In genomic region chr15:43776101-43776717, GRCh38 we compare ENCODE assay signal across 1 cellular context.
TF ChIP-seq lines count a peak whose summit lies in the region.

No MANE protein-coding gene starts in this region.

TF ChIP-seq in HEK293, 187 proteins besides CTCF, POLR2A, EP300 and RAD21 (continued from another document and continues in another):
- TF ChIP-seq PRDM10 (tag by site-specific recombination; IDR thresholded peaks at IDR 0.05) = peak; percentile 82
- no peak for TF ChIP-seq ZNF10 (tag by site-specific recombination; IDR thresholded peaks at IDR 0.05)
- TF ChIP-seq ZBTB44 (tag by site-specific recombination; IDR thresholded peaks at IDR 0.05) = no peak
- no peak for TF ChIP-seq ZSCAN4 (tag by site-specific recombination; IDR thresholded peaks at IDR 0.05)
- TF ChIP-seq ZNF560 (tag by site-specific recombination; IDR thresholded peaks at IDR 0.05; ENCODE audit: borderline replicate concordance) = no peak
- TF ChIP-seq ZFHX2 (tag by site-specific recombination; conservative IDR thresholded peaks at IDR 0.05) = 0 out of 2 replicates have a peak, but pooled peaks have one; percentile 25
- no peak for TF ChIP-seq ZNF580 (tag by site-specific recombination; IDR thresholded peaks at IDR 0.05)
- TF ChIP-seq KLF7 (tag by site-specific recombination; IDR thresholded peaks at IDR 0.05; ENCODE audit: borderline replicate concordance) = no peak
- TF ChIP-seq ZNF501 (tag by site-specific recombination; IDR thresholded peaks at IDR 0.05) = 0 out of 2 replicates have a peak, but pooled peaks have one; percentile 21
- peak; percentile 83 for TF ChIP-seq ZNF76 (tag by site-specific recombination; IDR thresholded peaks at IDR 0.05; ENCODE audit: borderline replicate concordance, low read depth)
- TF ChIP-seq ZNF341 (tag by site-specific recombination; IDR thresholded peaks at IDR 0.05; ENCODE audit: low read depth) = peak; percentile 64
- TF ChIP-seq ZBTB10 (tag by site-specific recombination; IDR thresholded peaks at IDR 0.05) = no peak
- no peak for TF ChIP-seq ZNF202 (tag by site-specific recombination; IDR thresholded peaks at IDR 0.05; ENCODE audit: borderline replicate concordance)
- TF ChIP-seq ZNF510 (tag by site-specific recombination; IDR thresholded peaks at IDR 0.05; ENCODE audit: insufficient replicate concordance) = no peak
- 0 out of 2 replicates have a peak, but pooled peaks have one; percentile 9 for TF ChIP-seq ZXDB (tag by site-specific recombination; IDR thresholded peaks at IDR 0.05)
- peak; percentile 30 for TF ChIP-seq SP2 (tag by site-specific recombination; IDR thresholded peaks at IDR 0.05)
- 0 out of 2 replicates have a peak, but pooled peaks have one; percentile 9 for TF ChIP-seq ZNF629 (tag by site-specific recombination; IDR thresholded peaks at IDR 0.05)
- no peak for TF ChIP-seq ZNF513 (tag by site-specific recombination; IDR thresholded peaks at IDR 0.05)
- TF ChIP-seq KLF10 (tag by site-specific recombination; IDR thresholded peaks at IDR 0.05) = no peak; the same call in 1 of the 2 replicates
- TF ChIP-seq ZNF112 (tag by site-specific recombination; IDR thresholded peaks at IDR 0.05) = no peak
- peak; percentile 26; the same call in 1 of the 2 replicates for TF ChIP-seq EGR2 (tag by site-specific recombination; IDR thresholded peaks at IDR 0.05; ENCODE audit: low read depth)
- TF ChIP-seq ZNF639 (tag by site-specific recombination; IDR thresholded peaks at IDR 0.05) = no peak
- peak; percentile 34 for TF ChIP-seq ZNF600 (tag by site-specific recombination; IDR thresholded peaks at IDR 0.05)
- no peak for TF ChIP-seq ZNF311 (tag by site-specific recombination; IDR thresholded peaks at IDR 0.05; ENCODE audit: borderline replicate concordance)
- no peak for TF ChIP-seq KLF1 (tag by site-specific recombination; IDR thresholded peaks at IDR 0.05)
- TF ChIP-seq GLIS2 (tag by site-specific recombination; IDR thresholded peaks at IDR 0.05) = peak; percentile 82
- peak; percentile 90 for TF ChIP-seq ZNF692 (tag by site-specific recombination; IDR thresholded peaks at IDR 0.05)
- TF ChIP-seq ZBTB6 (tag by site-specific recombination; IDR thresholded peaks at IDR 0.05) = no peak
- TF ChIP-seq OSR2 (tag by site-specific recombination; IDR thresholded peaks at IDR 0.05) = peak; percentile 46
- peak; percentile 92 for TF ChIP-seq ZFP69B (tag by site-specific recombination; IDR thresholded peaks at IDR 0.05)
- no peak for TF ChIP-seq BCL11B (tag by site-specific recombination; IDR thresholded peaks at IDR 0.05; ENCODE audit: low read depth)
- no peak for TF ChIP-seq ZNF350 (tag by site-specific recombination; IDR thresholded peaks at IDR 0.05)
- TF ChIP-seq ZBTB20 (tag by site-specific recombination; IDR thresholded peaks at IDR 0.05) = peak; percentile 49; the same call in 1 of the 2 replicates
- peak; percentile 97 for TF ChIP-seq GLIS1 (tag by site-specific recombination; IDR thresholded peaks at IDR 0.05)
- no peak for TF ChIP-seq ZNF398 (tag by site-specific recombination; IDR thresholded peaks at IDR 0.05)
- TF ChIP-seq HOXA7 (CRISPR knock-in tag; IDR thresholded peaks at IDR 0.05; ENCODE audit: borderline replicate concordance) = no peak
- no peak for TF ChIP-seq ZNF292 (tag by site-specific recombination; IDR thresholded peaks at IDR 0.05; ENCODE audit: borderline replicate concordance, low read depth)
- no peak; the same call in 1 of the 2 replicates for TF ChIP-seq ZBTB48 (tag by site-specific recombination; IDR thresholded peaks at IDR 0.05)
- TF ChIP-seq ZNF621 (tag by site-specific recombination; IDR thresholded peaks at IDR 0.05) = no peak
- TF ChIP-seq PRDM6 (tag by site-specific recombination; IDR thresholded peaks at IDR 0.05) = no peak
- no peak for TF ChIP-seq ZNF37A (tag by site-specific recombination; IDR thresholded peaks at IDR 0.05)
- TF ChIP-seq WT1 (tag by site-specific recombination; IDR thresholded peaks at IDR 0.05) = no peak; the same call in 1 of the 2 replicates
